9 cellular contexts compared by ENCODE assay signal in the genomic region with DNA sequence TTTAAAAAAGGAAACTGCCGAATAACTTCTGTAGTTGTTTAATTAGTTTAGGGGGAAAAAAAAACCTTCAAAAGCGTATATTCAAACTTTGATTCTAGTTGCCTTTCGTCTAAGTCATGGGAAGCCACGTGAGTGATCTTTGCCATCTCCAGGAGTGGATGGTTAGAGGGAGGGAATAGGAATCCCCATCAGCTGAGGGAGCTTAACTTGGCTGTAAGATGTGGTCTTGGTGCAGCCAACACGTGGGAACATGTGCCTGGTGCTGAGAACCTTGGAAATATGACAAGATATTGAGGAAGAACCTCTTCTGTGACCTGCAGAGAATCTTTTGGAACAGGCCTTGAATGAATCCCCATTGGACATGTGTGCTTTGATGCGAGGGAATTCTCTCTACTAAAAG. TPM values are rescaled to one million over a fixed set of nuclear protein-coding genes. Genes with fewer than 3 reads are reported as not detected.
DNase-seq lines count a peak whose midpoint lies in the region; ATAC-seq, FAIRE-seq and TF ChIP-seq lines count a peak whose summit lies in the region.
"Had no signal": no experiment of that assay in that cellular context is flagged by ENCODE, and none has a peak within 500 bp of the region (broad histone marks: within the 10 kb centered on the region; RNA-seq: fewer than 3 reads in every experiment).

No MANE protein-coding gene starts in this region.

- H3K9ac ChIP-seq in PC-3 (ENCODE audit: low read length): peak overlapping the region; percentile 68

- peak overlapping the region in 1 of 3 experiments; percentile 83 for H3K27ac Mint-ChIP-seq in nephron

- no peaks in the 10 kb centered on the region for H3K36me3 ChIP-seq in PC-3 (ENCODE audit: low read depth, low read length)
- no peaks in the 10 kb centered on the region for H3K36me3 ChIP-seq in esophagus (ENCODE audit: control insufficient read depth in 2 of 2, insufficient read depth in 2 of 2, low read length in 1 of 2)

- no peak overlapping the region for H2AFZ ChIP-seq in PC-3 (ENCODE audit: low read length)

- H3K9me3 ChIP-seq in A549 (no peaks in the 10 kb centered on the region), PC-3 (ENCODE audit: low read length) (no peaks in the 10 kb centered on the region), esophagus (ENCODE audit: control insufficient read depth in 2 of 2, insufficient read depth in 1 of 2, low read depth in 1 of 2, low read length in 1 of 2) (no peaks in the 10 kb centered on the region)

- 78% methylated on average over 6 of the region's 6 CpGs for WGBS in A549 (ENCODE audit: missing lambda C conversion rate)
- 38 to 39% methylated on average over 6 of the region's 6 CpGs for WGBS in esophagus, 2 donors

- H3K9me2 ChIP-seq in PC-3 (replicated peaks; ENCODE audit: low read length): no peaks in the 10 kb centered on the region

- no peaks in the 10 kb centered on the region for H4K20me1 ChIP-seq in PC-3 (ENCODE audit: low read length)

- CTCF ChIA-PET in A549 (lab: Yijun Ruan, JAX) (interaction anchor here (1.3 to 3.4 kb wide), 3 partner anchors 13 to 65 kb away, joined by 3 to 19 read pairs (median 5); no protein-coding TSS in a partner anchor), PC-3 (lab: Charles Lee) (interaction anchor here (0.6 kb wide), 1 partner anchor 422 kb away, joined by 5 read pairs; no protein-coding TSS in a partner anchor)

- no peak for TF ChIP-seq EP300 in A549 (IDR thresholded peaks at IDR 0.05)

- no peaks in the 10 kb centered on the region for H3F3A ChIP-seq in PC-3 (ENCODE audit: low read length, unreplicated experiment)

- no peak for TF ChIP-seq POLR2A in A549 (IDR thresholded peaks at IDR 0.05; ENCODE audit: low read length)

- POLR2A ChIA-PET in A549 (lab: Yijun Ruan, JAX): no interaction called here
- POLR2A ChIA-PET in PC-3 (lab: Charles Lee; ENCODE audit: unreplicated experiment): no interaction called here

- no peaks in the 10 kb centered on the region for H3K36me3 Mint-ChIP-seq in nephron (ENCODE audit: low read depth)

- H3K79me2 ChIP-seq in PC-3 (ENCODE audit: low read length): peaks cover 57% of the 10 kb centered on the region

- H3K4me3 ChIP-seq in A549: no peak overlapping the region
- H3K4me3 ChIP-seq in PC-3 (ENCODE audit: low read length): peak overlapping the region; percentile 80
- peak overlapping the region; percentile 1 to 30 for H3K4me3 ChIP-seq in esophagus (ENCODE audit: low read depth in 1 of 2, low read length in 2 of 2)

- H3K9me3 Mint-ChIP-seq in nephron: no peaks in the 10 kb centered on the region

- no peak for TF ChIP-seq CTCF in A549 (IDR thresholded peaks at IDR 0.05)
- TF ChIP-seq CTCF in PC-3 (conservative IDR thresholded peaks at IDR 0.05; ENCODE audit: low read depth, low read length): no peak
- no peak for TF ChIP-seq CTCF in nephron (IDR thresholded peaks at IDR 0.05; ENCODE audit: unreplicated experiment in 3 of 3)

- H3K4me1 ChIP-seq in A549 (peaks cover 13% of the 10 kb centered on the region; the same call in 2 of the 3 replicates), PC-3 (ENCODE audit: insufficient read depth, low read length) (peaks cover 45% of the 10 kb centered on the region), esophagus (ENCODE audit: control insufficient read depth in 2 of 2, insufficient read depth in 2 of 2, low read length in 1 of 2) (peaks cover 0 to 18% of the 10 kb centered on the region in 2 donors)

- H3K27ac ChIP-seq in A549 (no peak overlapping the region), PC-3 (ENCODE audit: low read length) (0 out of 2 replicates have a peak overlapping the region, but pooled peaks have one; percentile 2), esophagus (ENCODE audit: low read depth in 2 of 2, low read length in 1 of 2) (no peak overlapping the region)

- H3K4me2 ChIP-seq in A549: peak overlapping the region; percentile 96
- H3K4me2 ChIP-seq in PC-3 (ENCODE audit: low read length): peak overlapping the region; percentile 92

- TF ChIP-seq RAD21 in A549 (conservative IDR thresholded peaks at IDR 0.05 in 1 of 2, IDR thresholded peaks at IDR 0.05 in 1 of 2): no peak

- H3K4me3 Mint-ChIP-seq in nephron: peak overlapping the region; percentile 89 to 96 (median 92)

- ATAC-seq in A549 (no peak), PC-3 (no peak)

- FAIRE-seq in A549 (lab: Jason Lieb, UNC) (no peak), urothelium cell line (lab: Jason Lieb, UNC) (no peak)

- intact Hi-C loops in PC-3 (cut with micrococcal nuclease): loop anchor here (1.0 to 5.0 kb wide), 6 partner anchors 27 to 763 kb away; a partner anchor contains a TSS

- H3K27me3 ChIP-seq in PC-3 (ENCODE audit: low read length): no peaks in the 10 kb centered on the region
- no peaks in the 10 kb centered on the region for H3K27me3 ChIP-seq in esophagus (ENCODE audit: control insufficient read depth in 1 of 2, insufficient read depth in 2 of 2, low read length in 2 of 2)

- BruUV-seq in PC-3 (replicated peaks; lab: Mats Ljungman, UMichigan): no TSS peak

- H3K27me3 Mint-ChIP-seq in nephron (ENCODE audit: low read depth): peaks cover 16% of the 10 kb centered on the region

- H3K4me1 Mint-ChIP-seq in nephron: peaks cover 27% of the 10 kb centered on the region

- no peak for DNase-seq in A549 (ENCODE audit: low read depth in 1 of 2, low spot score in 1 of 2)
- DNase-seq in PC-3: no peak
- DNase-seq in NCI-H2081 (lab: John Stamatoyannopoulos, UW): no peak
- DNase-seq in NCI-H446 treated with DMSO at 0.1 percent for 48 hours (lab: John Stamatoyannopoulos, UW): no peak
- DNase-seq in hippocampal formation (lab: John Stamatoyannopoulos, UW): no peak
- DNase-seq in urothelium cell line (ENCODE audit: low spot score): no peak
- DNase-seq: activated CD4-positive, alpha-beta T cell treated with anti-CD3 and anti-CD28 coated beads for 1 hour had no signal

TF ChIP-seq in A549, 52 proteins besides CTCF, POLR2A, EP300 and RAD21:
- no peak for TF ChIP-seq RFX5 (IDR thresholded peaks at IDR 0.05)
- TF ChIP-seq JUNB (IDR thresholded peaks at IDR 0.05): no peak
- no peak for TF ChIP-seq HEYL (CRISPR knock-in tag; IDR thresholded peaks at IDR 0.05)
- no peak for TF ChIP-seq ESRRA (IDR thresholded peaks at IDR 0.05; ENCODE audit: borderline replicate concordance, low read length)
- TF ChIP-seq, protein P1, sequence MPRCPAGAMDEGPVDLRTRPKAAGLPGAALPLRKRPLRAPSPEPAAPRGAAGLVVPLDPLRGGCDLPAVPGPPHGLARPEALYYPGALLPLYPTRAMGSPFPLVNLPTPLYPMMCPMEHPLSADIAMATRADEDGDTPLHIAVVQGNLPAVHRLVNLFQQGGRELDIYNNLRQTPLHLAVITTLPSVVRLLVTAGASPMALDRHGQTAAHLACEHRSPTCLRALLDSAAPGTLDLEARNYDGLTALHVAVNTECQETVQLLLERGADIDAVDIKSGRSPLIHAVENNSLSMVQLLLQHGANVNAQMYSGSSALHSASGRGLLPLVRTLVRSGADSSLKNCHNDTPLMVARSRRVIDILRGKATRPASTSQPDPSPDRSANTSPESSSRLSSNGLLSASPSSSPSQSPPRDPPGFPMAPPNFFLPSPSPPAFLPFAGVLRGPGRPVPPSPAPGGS (IDR thresholded peaks at IDR 0.05): no peak
- TF ChIP-seq, protein P2, sequence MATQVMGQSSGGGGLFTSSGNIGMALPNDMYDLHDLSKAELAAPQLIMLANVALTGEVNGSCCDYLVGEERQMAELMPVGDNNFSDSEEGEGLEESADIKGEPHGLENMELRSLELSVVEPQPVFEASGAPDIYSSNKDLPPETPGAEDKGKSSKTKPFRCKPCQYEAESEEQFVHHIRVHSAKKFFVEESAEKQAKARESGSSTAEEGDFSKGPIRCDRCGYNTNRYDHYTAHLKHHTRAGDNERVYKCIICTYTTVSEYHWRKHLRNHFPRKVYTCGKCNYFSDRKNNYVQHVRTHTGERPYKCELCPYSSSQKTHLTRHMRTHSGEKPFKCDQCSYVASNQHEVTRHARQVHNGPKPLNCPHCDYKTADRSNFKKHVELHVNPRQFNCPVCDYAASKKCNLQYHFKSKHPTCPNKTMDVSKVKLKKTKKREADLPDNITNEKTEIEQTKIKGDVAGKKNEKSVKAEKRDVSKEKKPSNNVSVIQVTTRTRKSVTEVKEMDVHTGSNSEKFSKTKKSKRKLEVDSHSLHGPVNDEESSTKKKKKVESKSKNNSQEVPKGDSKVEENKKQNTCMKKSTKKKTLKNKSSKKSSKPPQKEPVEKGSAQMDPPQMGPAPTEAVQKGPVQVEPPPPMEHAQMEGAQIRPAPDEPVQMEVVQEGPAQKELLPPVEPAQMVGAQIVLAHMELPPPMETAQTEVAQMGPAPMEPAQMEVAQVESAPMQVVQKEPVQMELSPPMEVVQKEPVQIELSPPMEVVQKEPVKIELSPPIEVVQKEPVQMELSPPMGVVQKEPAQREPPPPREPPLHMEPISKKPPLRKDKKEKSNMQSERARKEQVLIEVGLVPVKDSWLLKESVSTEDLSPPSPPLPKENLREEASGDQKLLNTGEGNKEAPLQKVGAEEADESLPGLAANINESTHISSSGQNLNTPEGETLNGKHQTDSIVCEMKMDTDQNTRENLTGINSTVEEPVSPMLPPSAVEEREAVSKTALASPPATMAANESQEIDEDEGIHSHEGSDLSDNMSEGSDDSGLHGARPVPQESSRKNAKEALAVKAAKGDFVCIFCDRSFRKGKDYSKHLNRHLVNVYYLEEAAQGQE (IDR thresholded peaks at IDR 0.05): no peak
- TF ChIP-seq CEBPB (IDR thresholded peaks at IDR 0.05): no peak
- TF ChIP-seq BHLHE40 (IDR thresholded peaks at IDR 0.05; ENCODE audit: low read depth, low read length): no peak
- TF ChIP-seq NR3C1 (IDR thresholded peaks at IDR 0.05): no peak
- TF ChIP-seq CBX8 (IDR thresholded peaks at IDR 0.05): no peak
- TF ChIP-seq FOSL2 (IDR thresholded peaks at IDR 0.05): no peak
- no peak for TF ChIP-seq FOSL2 (CRISPR knock-in tag; IDR thresholded peaks at IDR 0.05)
- no peak for TF ChIP-seq MAZ (IDR thresholded peaks at IDR 0.05; ENCODE audit: borderline replicate concordance, low read depth, low read length)
- no peak for TF ChIP-seq HOXA7 (CRISPR knock-in tag; IDR thresholded peaks at IDR 0.05)

RNA-seq across cellular contexts. Expression of a gene that starts 1.7 kb away (rescaled TPM):
- polyA plus RNA-seq in A549 (2011; rRNA removed) (23.7 and 26.0 TPM in 2 replicates), A549 (2017; fragmentation: RNase III; extraction: RNeasy Plus Mini Kit Qiagen cat#74134 plus additional on column Dnase treatment) (15.2 to 17.1 TPM (median 16.2 TPM) in 3 replicates), esophagus (10 to 100 TPM; 20.4 to 23.2 TPM)
- polyA plus RNA-seq in A549 (2012; cell fraction: cytosol; rRNA removed): 18.0 and 20.2 TPM in 2 replicates
- 18.7 and 20.1 TPM in 2 replicates for polyA plus RNA-seq in A549 (2012; cell fraction: nucleus; rRNA removed)
- polyA minus RNA-seq in A549 (2011; rRNA and poly(A)+ RNA removed): 18.6 and 20.9 TPM in 2 replicates
- total RNA-seq in PC-3 (2014; rRNA removed): 89.2 and 96.2 TPM in 2 replicates
